15 cellular contexts compared by ENCODE assay signal in the genomic region with DNA sequence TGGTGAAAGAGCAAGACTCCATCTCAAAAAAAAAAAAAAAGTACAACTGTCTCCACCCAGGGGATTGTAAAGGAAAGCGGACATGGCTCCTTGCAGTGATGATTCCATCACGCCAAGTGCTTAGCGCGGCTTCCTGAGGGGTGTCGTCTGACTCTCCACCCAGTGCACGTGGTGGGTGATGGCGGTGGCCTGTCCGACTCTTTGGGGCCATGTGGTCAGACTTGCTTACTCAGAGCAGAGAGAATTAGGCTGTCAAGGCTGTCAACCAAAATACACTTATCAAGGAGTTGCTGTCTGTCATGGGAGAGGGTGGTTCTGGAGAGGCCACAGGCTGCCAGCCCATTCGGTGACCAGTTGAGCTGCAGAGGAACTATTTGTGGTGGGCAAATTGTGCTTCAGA. TPM values are rescaled to one million over a fixed set of nuclear protein-coding genes. Genes with fewer than 3 reads are reported as not detected.
DNase-seq lines count a peak whose midpoint lies in the region; ATAC-seq and TF ChIP-seq lines count a peak whose summit lies in the region.
"Had no signal": no experiment of that assay in that cellular context is flagged by ENCODE, and none has a peak within 500 bp of the region (broad histone marks: within the 10 kb centered on the region; RNA-seq: fewer than 3 reads in every experiment).

No MANE protein-coding gene starts in this region.

- peaks cover 10% of the 10 kb centered on the region for H3K4me1 ChIP-seq in RWPE2 (ENCODE audit: insufficient read depth, poor library complexity, severe bottlenecking)
- H3K4me1 ChIP-seq in esophagus squamous epithelium, result peaks cover 28 to 86% (median 47%) of the 10 kb centered on the region in 3 donors
- peaks cover 73% of the 10 kb centered on the region for H3K4me1 ChIP-seq in suprapubic skin
- H3K4me1 ChIP-seq in right cardiac atrium (ENCODE audit: control insufficient read depth, insufficient read depth, low read length), result no peaks in the 10 kb centered on the region
- H3K4me1 ChIP-seq: BE2C had no signal

- TF ChIP-seq EP300 in suprapubic skin (IDR thresholded peaks at IDR 0.05), result no peak

- no peak overlapping the region for H3K27ac Mint-ChIP-seq in Calu3 (ENCODE audit: unreplicated experiment)
- H3K27ac Mint-ChIP-seq: CD4-positive, CD25-positive, alpha-beta regulatory T cell; IgD-negative memory B cell had no signal

- H3K36me3 ChIP-seq in RWPE2 (ENCODE audit: low read depth) (peaks cover 71% of the 10 kb centered on the region), esophagus squamous epithelium (peaks cover 9 to 90% (median 9%) of the 10 kb centered on the region in 3 donors), suprapubic skin (peaks cover 14% of the 10 kb centered on the region)
- H3K36me3 ChIP-seq: BE2C had no signal

- H3K9me3 Mint-ChIP-seq in Calu3 (ENCODE audit: low read depth, unreplicated experiment), result no peaks in the 10 kb centered on the region
- H3K9me3 Mint-ChIP-seq: CD8-positive, alpha-beta memory T cell; IgD-negative memory B cell had no signal

- no peak for ATAC-seq in RWPE2 (ENCODE audit: low read depth)
- no peak for ATAC-seq in right cardiac atrium
- no peak for ATAC-seq in GM18867 (IDR thresholded peaks at IDR 0.05; ENCODE audit: unreplicated experiment)

- no peaks in the 10 kb centered on the region for H3K27me3 Mint-ChIP-seq in Calu3 (ENCODE audit: unreplicated experiment)
- H3K27me3 Mint-ChIP-seq: CD4-positive, CD25-positive, alpha-beta regulatory T cell; CD8-positive, alpha-beta memory T cell had no signal

- no peak for TF ChIP-seq POLR2A in esophagus squamous epithelium (IDR thresholded peaks at IDR 0.05)
- no peak for TF ChIP-seq POLR2A in suprapubic skin (IDR thresholded peaks at IDR 0.05)

- H3K4me1 Mint-ChIP-seq in Calu3 (ENCODE audit: low read depth, unreplicated experiment), result peaks cover 25% of the 10 kb centered on the region

- TF ChIP-seq CTCF in RWPE2 (IDR thresholded peaks at IDR 0.05; ENCODE audit: poor library complexity, severe bottlenecking) (no peak), esophagus squamous epithelium (IDR thresholded peaks at IDR 0.05) (no peak), suprapubic skin (IDR thresholded peaks at IDR 0.05) (no peak), Calu3 (IDR thresholded peaks at IDR 0.05; ENCODE audit: unreplicated experiment) (no peak)

- H3K36me3 Mint-ChIP-seq in Calu3 (ENCODE audit: insufficient read depth, unreplicated experiment), result peaks cover 35% of the 10 kb centered on the region
- H3K36me3 Mint-ChIP-seq: CD4-positive, CD25-positive, alpha-beta regulatory T cell; CD8-positive, alpha-beta memory T cell had no signal

- CTCF ChIA-PET in Calu3 (lab: Charles Lee), result no interaction called here

- intact Hi-C loops in esophagus squamous epithelium (cut with DNase I), result no loop called here
- intact Hi-C loops in right cardiac atrium (cut with DNase I), result no loop called here
- intact Hi-C loops in Calu3 (cut with micrococcal nuclease; ENCODE audit: unreplicated experiment), result loop anchor here (5.0 kb wide), 1 partner anchor 53 kb away; no protein-coding TSS in a partner anchor

- no peak overlapping the region for H3K4me3 ChIP-seq in RWPE2 (ENCODE audit: severe bottlenecking)
- H3K4me3 ChIP-seq in esophagus squamous epithelium, result no peak overlapping the region
- no peak overlapping the region for H3K4me3 ChIP-seq in suprapubic skin
- H3K4me3 ChIP-seq in right cardiac atrium (ENCODE audit: low read length), result no peak overlapping the region

- H3K9me3 ChIP-seq in RWPE2 (ENCODE audit: severe bottlenecking) (no peaks in the 10 kb centered on the region), esophagus squamous epithelium (no peaks in the 10 kb centered on the region), suprapubic skin (no peaks in the 10 kb centered on the region), right cardiac atrium (ENCODE audit: control insufficient read depth, low read length) (no peaks in the 10 kb centered on the region)
- H3K9me3 ChIP-seq: BE2C had no signal

- WGBS in esophagus squamous epithelium, 2 donors, result 91% methylated on average over 8 to 9 of the region's 9 CpGs
- WGBS in suprapubic skin, result 81% methylated on average over 9 of the region's 9 CpGs
- 90% methylated on average over 9 of the region's 9 CpGs for WGBS in right cardiac atrium

- BruUV-seq in Calu3 (replicated peaks; lab: Mats Ljungman, UMichigan), result no TSS peak

- H3K4me3 Mint-ChIP-seq in Calu3 (ENCODE audit: low read depth, unreplicated experiment), result no peak overlapping the region
- H3K4me3 Mint-ChIP-seq: CD4-positive, CD25-positive, alpha-beta regulatory T cell; CD8-positive, alpha-beta memory T cell; IgD-negative memory B cell had no signal

- DNase-seq in RWPE2 (ENCODE audit: low spot score), result no peak
- no peak for DNase-seq in esophagus squamous epithelium (lab: John Stamatoyannopoulos, UW)
- DNase-seq in suprapubic skin (ENCODE audit: low spot score in 2 of 2), result no peak
- no peak for DNase-seq in right cardiac atrium
- DNase-seq in Calu3, result no peak
- DNase-seq: ACHN; BE2C; C1 segment of cervical spinal cord; CD4-positive, CD25-positive, alpha-beta regulatory T cell; CD8-positive, alpha-beta memory T cell; COR-L47; GOT3; H7 had no signal

- H3K27ac ChIP-seq in RWPE2 (ENCODE audit: poor library complexity, severe bottlenecking) (peak overlapping the region; percentile 78), esophagus squamous epithelium (peak overlapping the region; percentile 28 to 89 (median 62)), suprapubic skin (peak overlapping the region; percentile 84), right cardiac atrium (ENCODE audit: low read length) (no peak overlapping the region)

- H3K27me3 ChIP-seq in RWPE2 (ENCODE audit: insufficient read depth, poor library complexity, severe bottlenecking) (no peaks in the 10 kb centered on the region), esophagus squamous epithelium (no peaks in the 10 kb centered on the region), suprapubic skin (no peaks in the 10 kb centered on the region), right cardiac atrium (ENCODE audit: control insufficient read depth, insufficient read depth) (no peaks in the 10 kb centered on the region)
- H3K27me3 ChIP-seq: BE2C had no signal

RNA-seq across cellular contexts. Expression of gene PTPRF, which starts 49.4 kb away (rescaled TPM):
- total RNA-seq in esophagus squamous epithelium (100 to 1,000 TPM; 104 to 243 (median 112) TPM), suprapubic skin (100 to 1,000 TPM; 209 to 373 (median 289) TPM), right cardiac atrium (10 to 100 TPM; 11.1 to 19.7 (median 12.7) TPM), Calu3 (2022) (240 and 318 TPM in 2 replicates)
- 5.1 TPM for polyA plus RNA-seq in right cardiac atrium
- polyA plus RNA-seq: CD4-positive, CD25-positive, alpha-beta regulatory T cell; CD8-positive, alpha-beta memory T cell; IgD-negative memory B cell had no signal

Comparison
In these comparisons a context has a peak if more than half of its experiments do, and no peak if none do; other contexts are left out.
1. RNA of gene PTPRF, which starts 49.4 kb away (total RNA-seq): 209 to 373 TPM in suprapubic skin, 240 to 318 TPM in Calu3 and 104 to 243 TPM in esophagus squamous epithelium; 11.1 to 19.7 TPM in right cardiac atrium; every median in the first group is over 4 times any median in the second.